16 cellular contexts compared by ENCODE assay signal in genomic region chr12:75959060-75959459, GRCh38.
A peak's percentile ranks its signal among the peaks of the same experiment; 100 is the strongest.
DNase-seq lines count a peak whose midpoint lies in the region; FAIRE-seq and TF ChIP-seq lines count a peak whose summit lies in the region.
"Had no signal": no experiment of that assay in that cellular context is flagged by ENCODE, and none has a peak within 500 bp of the region (broad histone marks: within the 10 kb centered on the region; RNA-seq: fewer than 3 reads in every experiment).

No MANE protein-coding gene starts in this region.

- no peaks in the 10 kb centered on the region for H3K79me2 ChIP-seq in keratinocyte (ENCODE audit: control insufficient read depth, insufficient read depth, low read length)

- FAIRE-seq in keratinocyte (lab: Jason Lieb, UNC), result no peak

- H3K9me3 ChIP-seq in HUES48 (ENCODE audit: control insufficient read depth, insufficient read depth, low read length) (no peaks in the 10 kb centered on the region), keratinocyte (ENCODE audit: control insufficient read depth, low read depth, low read length) (no peaks in the 10 kb centered on the region)

- dilution Hi-C loops in keratinocyte (cut with MboI; ENCODE audit: extremely low pct_ligation_motif_present, low sequenced_read_pairs), result no loop called here

- no peaks in the 10 kb centered on the region for H4K20me1 ChIP-seq in keratinocyte (ENCODE audit: control insufficient read depth, extremely low read depth, insufficient read depth, low read length)

- no peak for TF ChIP-seq CTCF in keratinocyte (optimal IDR thresholded peaks at IDR 0.05 in 1 of 3, IDR thresholded peaks at IDR 0.05 in 1 of 3, conservative IDR thresholded peaks at IDR 0.05 in 1 of 3; ENCODE audit: extremely low read depth in 1 of 3, insufficient read depth in 2 of 3, low read length in 3 of 3)

- H3K9me1 ChIP-seq in keratinocyte (ENCODE audit: control insufficient read depth, extremely low read depth, insufficient read depth, low read length), result no peaks in the 10 kb centered on the region

- H3K4me1 ChIP-seq in HUES48 (ENCODE audit: control insufficient read depth, insufficient read depth, low read length) (peaks cover 45% of the 10 kb centered on the region), keratinocyte (ENCODE audit: control insufficient read depth, extremely low read depth, insufficient read depth, low read length) (peaks cover 22% of the 10 kb centered on the region)

- H3K4me3 Mint-ChIP-seq in activated T-helper 1 cell treated with anti-CD3 and anti-CD28 coated beads, Interleukin-12 subunit alpha, Interleukin-12 subunit beta, Interleukin-2, Interleukin-4 antibody, amounts not matched to agents 30 ng/mL and 10 ng/mL and 1 ng/mL, durations not matched to agents 14 hours and 24 hours and 36 hours, result no peak overlapping the region
- H3K4me3 Mint-ChIP-seq: CD4-positive, alpha-beta T cell had no signal

- peak overlapping the region; percentile 10 for H3K4me2 ChIP-seq in keratinocyte (ENCODE audit: control insufficient read depth, extremely low read depth, insufficient read depth, low read depth, low read length)

- peaks cover 55% of the 10 kb centered on the region for H3K4me1 Mint-ChIP-seq in activated T-helper 1 cell treated with anti-CD3 and anti-CD28 coated beads, Interleukin-12 subunit alpha, Interleukin-12 subunit beta, Interleukin-2, Interleukin-4 antibody, amounts not matched to agents 30 ng/mL and 10 ng/mL and 1 ng/mL, durations not matched to agents 14 hours and 24 hours and 36 hours (ENCODE audit: low read depth)

- H3K9ac ChIP-seq in HUES48 (ENCODE audit: low read depth, low read length), result peak overlapping the region; percentile 57
- no peak overlapping the region for H3K9ac ChIP-seq in keratinocyte (ENCODE audit: control insufficient read depth, extremely low read depth, insufficient read depth, low read length)

- intact Hi-C loops in activated T-helper 1 cell treated with anti-CD3 and anti-CD28 coated beads, Interleukin-12 subunit alpha, Interleukin-12 subunit beta, Interleukin-2, Interleukin-4 antibody, amounts not matched to agents 30 ng/mL and 10 ng/mL and 1 ng/mL, durations not matched to agents 14 hours and 24 hours and 36 hours (cut with micrococcal nuclease), result no loop called here

- peaks cover 6% of the 10 kb centered on the region for H3K36me3 Mint-ChIP-seq in activated T-helper 1 cell treated with anti-CD3 and anti-CD28 coated beads, Interleukin-12 subunit alpha, Interleukin-12 subunit beta, Interleukin-2, Interleukin-4 antibody, amounts not matched to agents 30 ng/mL and 10 ng/mL and 1 ng/mL, durations not matched to agents 14 hours and 24 hours and 36 hours (ENCODE audit: low read depth)

- H3K27ac ChIP-seq in HUES48 (ENCODE audit: low read depth, low read length), result peak overlapping the region; percentile 94
- H3K27ac ChIP-seq in keratinocyte (ENCODE audit: control insufficient read depth, insufficient read depth, low read length), result no peak overlapping the region
- H3K27ac ChIP-seq: coronary artery had no signal

- H3K36me3 ChIP-seq in HUES48 (ENCODE audit: control insufficient read depth, insufficient read depth, low read length) (no peaks in the 10 kb centered on the region), keratinocyte (ENCODE audit: control insufficient read depth in 2 of 2, extremely low read depth in 1 of 2, insufficient read depth in 2 of 2, low read length in 2 of 2) (no peaks in the 10 kb centered on the region)

- DNase-seq in ELF-1 (ENCODE audit: low read depth, low spot score) (peak; percentile 90), keratinocyte (ENCODE audit: low read depth, low spot score) (no peak), NCI-H128 (lab: John Stamatoyannopoulos, UW; ENCODE audit: unreplicated experiment) (no peak), SHP77 treated with DMSO at 0.1 percent for 48 hours (lab: John Stamatoyannopoulos, UW) (no peak), NCI-H1417 (lab: John Stamatoyannopoulos, UW) (no peak)
- no peak for DNase-seq in activated T-helper 1 cell treated with anti-CD3 and anti-CD28 coated beads, Interleukin-12 subunit alpha, Interleukin-12 subunit beta, Interleukin-2, Interleukin-4 antibody, amounts not matched to agents 30 ng/mL and 10 ng/mL and 1 ng/mL, durations not matched to agents 14 hours and 24 hours and 36 hours (ENCODE audit: low spot score)
- no peak for DNase-seq in activated naive CD4-positive, alpha-beta T cell treated with Interleukin-2 at 50 U/mL for 16 hours
- DNase-seq: activated CD4-positive, CD25-positive, alpha-beta regulatory T cell; CD4-positive, alpha-beta T cell; GDM1; hypothalamus; naive thymus-derived CD4-positive, alpha-beta T cell; NCI-H2171 treated with DMSO at 0.1 percent for 48 hours; stimulated activated CD4-positive, alpha-beta T cell treated with anti-CD3 and anti-CD28 coated beads, Interleukin-4, amount 100 ng/mL, for 4 hours had no signal

- no peaks in the 10 kb centered on the region for H3K9me3 Mint-ChIP-seq in activated T-helper 1 cell treated with anti-CD3 and anti-CD28 coated beads, Interleukin-12 subunit alpha, Interleukin-12 subunit beta, Interleukin-2, Interleukin-4 antibody, amounts not matched to agents 30 ng/mL and 10 ng/mL and 1 ng/mL, durations not matched to agents 14 hours and 24 hours and 36 hours
- H3K9me3 Mint-ChIP-seq: CD4-positive, alpha-beta T cell had no signal

- H3K27me3 ChIP-seq in HUES48 (ENCODE audit: control insufficient read depth, insufficient read depth, low read length) (no peaks in the 10 kb centered on the region), keratinocyte (ENCODE audit: control insufficient read depth, extremely low read depth, insufficient read depth, low read length) (no peaks in the 10 kb centered on the region)

- H3K27ac Mint-ChIP-seq in activated T-helper 1 cell treated with anti-CD3 and anti-CD28 coated beads, Interleukin-12 subunit alpha, Interleukin-12 subunit beta, Interleukin-2, Interleukin-4 antibody, amounts not matched to agents 30 ng/mL and 10 ng/mL and 1 ng/mL, durations not matched to agents 14 hours and 24 hours and 36 hours, result peak overlapping the region; percentile 37
- H3K27ac Mint-ChIP-seq: CD4-positive, alpha-beta T cell had no signal

- peak overlapping the region; percentile 41 for H2AFZ ChIP-seq in keratinocyte (ENCODE audit: control insufficient read depth, low read length)

- peak overlapping the region; percentile 40 for H3K4me3 ChIP-seq in HUES48 (ENCODE audit: low read depth, low read length)
- H3K4me3 ChIP-seq in keratinocyte (ENCODE audit: control insufficient read depth in 2 of 3, extremely low read depth in 1 of 3, insufficient read depth in 2 of 3, low read depth in 1 of 3, low read length in 3 of 3), result no peak overlapping the region
- H3K4me3 ChIP-seq: coronary artery had no signal

- peaks cover 4% of the 10 kb centered on the region for H3K27me3 Mint-ChIP-seq in activated T-helper 1 cell treated with anti-CD3 and anti-CD28 coated beads, Interleukin-12 subunit alpha, Interleukin-12 subunit beta, Interleukin-2, Interleukin-4 antibody, amounts not matched to agents 30 ng/mL and 10 ng/mL and 1 ng/mL, durations not matched to agents 14 hours and 24 hours and 36 hours (ENCODE audit: insufficient read depth)
- H3K27me3 Mint-ChIP-seq: CD4-positive, alpha-beta T cell; naive thymus-derived CD4-positive, alpha-beta T cell had no signal
